Comparison of ENCODE assay signal across 8 cellular contexts in genomic region chr17:81295031-81295677, GRCh38.
DNase-seq lines count a peak whose midpoint lies in the region; ATAC-seq lines count a peak whose summit lies in the region.

SLC38A10 (minus strand) TSS chr17:81295307; CDS start chr17:81294921, 386 bp downstream.

- ATAC-seq in GM18870 (IDR thresholded peaks at IDR 0.05; ENCODE audit: unreplicated experiment) (peak; percentile 52), HG03108 (IDR thresholded peaks at IDR 0.05; ENCODE audit: unreplicated experiment) (peak; percentile 86)
- peak; percentile 93 to 95 for ATAC-seq in activated CD4-positive, CD25-positive, alpha-beta regulatory T cell treated with anti-CD3 and anti-CD28 coated beads, Interleukin-2, amount 50 U/mL, for 24 hours

- DNase-seq in AG08396 (ENCODE audit: low spot score) (peak; percentile 99), NCI-H345 treated with DMSO at 0.1 percent for 48 hours (lab: John Stamatoyannopoulos, UW; ENCODE audit: unreplicated experiment) (peak; percentile 71), islet precursor cell (peak; percentile 97)
- peak; percentile 87 for DNase-seq in central memory CD4-positive, alpha-beta T cell
- peak; percentile 87 for DNase-seq in stimulated activated CD4-positive, alpha-beta T cell treated with anti-CD3 and anti-CD28 coated beads, Interleukin-12 subunit alpha, Interleukin-12 subunit beta, amount 100 ng/mL, for 4 hours

Comparison
In these comparisons a context has a peak if more than half of its experiments do, and no peak if none do; other contexts are left out.
1. Peak in every context shown above with its lines: DNase-seq and ATAC-seq.